Comparison of ENCODE assay signal across 8 cellular contexts in the genomic region with DNA sequence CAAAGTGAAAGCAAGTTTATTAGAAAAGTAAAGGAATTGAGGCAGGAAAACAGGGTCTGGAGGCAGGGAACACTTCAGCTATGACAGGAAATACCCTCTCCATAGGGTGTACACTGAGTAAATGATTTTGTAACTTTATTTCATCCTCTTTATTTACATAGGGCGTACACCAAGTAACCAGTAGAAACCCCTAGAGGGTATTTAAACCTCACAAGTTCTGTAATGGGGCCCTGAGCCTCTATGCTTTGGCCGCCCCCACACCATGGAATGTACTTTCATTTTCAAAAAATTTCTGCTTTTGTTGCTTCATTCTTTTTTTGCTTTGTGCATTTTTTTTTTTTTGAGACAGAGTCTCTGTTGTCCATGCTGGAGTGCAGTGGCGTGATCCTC. TPM values are rescaled to one million over a fixed set of nuclear protein-coding genes. Genes with fewer than 3 reads are reported as not detected.
DNase-seq lines count a peak whose midpoint lies in the region; TF ChIP-seq lines count a peak whose summit lies in the region.

No MANE protein-coding gene starts in this region.

- H3K9me3 ChIP-seq in PC-9 (ENCODE audit: insufficient read depth, low read depth): no peaks in the 10 kb centered on the region
- H3K9me3 ChIP-seq in sigmoid colon: no peaks in the 10 kb centered on the region

- H3K36me3 ChIP-seq in PC-9 (ENCODE audit: low read depth): peaks cover 6% of the 10 kb centered on the region
- H3K36me3 ChIP-seq in sigmoid colon: peaks cover 0 to 18% (median 0%) of the 10 kb centered on the region in 4 donors

- POLR2A ChIA-PET in PC-9 (lab: Charles Lee; ENCODE audit: unreplicated experiment): no interaction called here

- H3K4me3 ChIP-seq in PC-9: peak overlapping the region; percentile 97
- peak overlapping the region; percentile 96 for H3K4me3 ChIP-seq in epithelial cell of proximal tubule (ENCODE audit: low read depth, low read length)
- peak overlapping the region in 3 of 4 donors; percentile 65 to 91 (median 76) for H3K4me3 ChIP-seq in sigmoid colon

- H3K9me2 ChIP-seq in PC-9 (ENCODE audit: insufficient read depth): no peaks in the 10 kb centered on the region

- H3K79me2 ChIP-seq in PC-9 (ENCODE audit: low read depth): peaks cover 30% of the 10 kb centered on the region

- peak; percentile 43 for DNase-seq in GM04503 (ENCODE audit: low read depth)
- DNase-seq in PC-9: peak; percentile 35 to 86
- DNase-seq in epithelial cell of proximal tubule (ENCODE audit: low read depth): no peak
- DNase-seq in sigmoid colon: no peak
- DNase-seq in NCI-H128 (lab: John Stamatoyannopoulos, UW; ENCODE audit: unreplicated experiment): no peak
- no peak for DNase-seq in NCI-H2029 (lab: John Stamatoyannopoulos, UW)
- no peak for DNase-seq in NCI-H146 treated with DMSO at 0.1 percent for 48 hours (lab: John Stamatoyannopoulos, UW; ENCODE audit: unreplicated experiment)
- DNase-seq in NCI-H526 treated with DMSO at 0.1 percent for 48 hours (lab: John Stamatoyannopoulos, UW): no peak

- H3K4me1 ChIP-seq in PC-9 (replicated peaks; ENCODE audit: insufficient read depth) (peaks cover 34% of the 10 kb centered on the region), sigmoid colon (peaks cover 0 to 37% (median 29%) of the 10 kb centered on the region in 4 donors)

- H3K27ac ChIP-seq in PC-9: peak overlapping the region; percentile 65
- peak overlapping the region; percentile 90 to 95 (median 92) for H3K27ac ChIP-seq in sigmoid colon

- TF ChIP-seq CTCF in PC-9 (conservative IDR thresholded peaks at IDR 0.05) (no peak), epithelial cell of proximal tubule (conservative IDR thresholded peaks at IDR 0.05; ENCODE audit: low read depth, low read length) (no peak), sigmoid colon (IDR thresholded peaks at IDR 0.05) (no peak)

- TF ChIP-seq EP300 in sigmoid colon (IDR thresholded peaks at IDR 0.05): no peak

- H2AFZ ChIP-seq in PC-9: peak overlapping the region; percentile 99; the same call in 1 of the 2 replicates

- no peak for TF ChIP-seq POLR2A in sigmoid colon (IDR thresholded peaks at IDR 0.05)

- H3K27me3 ChIP-seq in PC-9 (ENCODE audit: insufficient read depth, low read depth) (no peaks in the 10 kb centered on the region), sigmoid colon (no peaks in the 10 kb centered on the region)

- intact Hi-C loops in PC-9 (cut with micrococcal nuclease; ENCODE audit: unreplicated experiment) (loop anchor here (2.0 kb wide), 1 partner anchor 14 kb away; a partner anchor contains a TSS), sigmoid colon (cut with DNase I) (loop anchor here (5.0 kb wide), 1 partner anchor 781 kb away; a partner anchor contains a TSS)

- peaks cover 43% of the 10 kb centered on the region for H3F3A ChIP-seq in PC-9 (ENCODE audit: insufficient read depth, low read depth)

- CTCF ChIA-PET in PC-9 (lab: Charles Lee): interaction anchor here (0.6 to 1.0 kb wide), 2 partner anchors 10 to 16 kb away, joined by 4 to 5 read pairs; no protein-coding TSS in a partner anchor

- BruUV-seq in PC-9 (replicated peaks; lab: Mats Ljungman, UMichigan): no TSS peak

- H4K20me1 ChIP-seq in PC-9 (ENCODE audit: insufficient read depth): no peaks in the 10 kb centered on the region; the same call in 1 of the 2 replicates

- H3K4me2 ChIP-seq in PC-9: peak overlapping the region; percentile 82

- 40 to 49% methylated on average over 3 of the region's 3 CpGs for WGBS in sigmoid colon, 2 donors

RNA-seq across cellular contexts. Expression of a gene that starts 1.4 kb away (rescaled TPM):
- 63.3 and 78.9 TPM in 2 replicates for total RNA-seq in PC-9 (2021)
- total RNA-seq in epithelial cell of proximal tubule: 55.4 and 84.0 TPM in 2 replicates
- total RNA-seq in sigmoid colon: 10 to 100 TPM; 23.3 to 52.8 (median 41.6) TPM
- 10 to 100 TPM; 50.5 to 68.0 (median 66.6) TPM for polyA plus RNA-seq in sigmoid colon

RNA-seq across cellular contexts. Expression of a gene that starts 15.3 kb away (rescaled TPM):
- total RNA-seq in PC-9 (2021): 21.4 TPM in 2 replicates
- total RNA-seq in epithelial cell of proximal tubule: 2.2 and 3.6 TPM in 2 replicates
- under 1 TPM in 1 of 4 donors, not detected in 3; 0.28 TPM for total RNA-seq in sigmoid colon
- polyA plus RNA-seq in sigmoid colon: 10 to 100 TPM in 2 of 3 donors, 1 to 10 TPM in 1; 8.4 to 60.3 (median 10.2) TPM

RNA-seq across cellular contexts. Expression of a gene that starts 40.8 kb away (rescaled TPM):
- total RNA-seq in PC-9 (2021) (43.1 and 70.8 TPM in 2 replicates), epithelial cell of proximal tubule (14.4 and 19.3 TPM in 2 replicates), sigmoid colon (10 to 100 TPM; 22.1 to 57.6 (median 42.5) TPM)
- polyA plus RNA-seq in sigmoid colon: 10 to 100 TPM; 34.8 to 43.0 (median 42.1) TPM

Comparison
In these comparisons a context has a peak if more than half of its experiments do, and no peak if none do; other contexts are left out.
1. DNase-seq: peak in GM04503 (single experiment) and PC-9 (2 of 2); none in epithelial cell of proximal tubule (single experiment), sigmoid colon (single experiment), NCI-H128 (single experiment), NCI-H2029 (single experiment), NCI-H146 treated with DMSO at 0.1 percent for 48 hours (single experiment) and NCI-H526 treated with DMSO at 0.1 percent for 48 hours (single experiment).
2. Peak in every context shown above with its lines, with median percentiles within 50 percentile points of each other: H3K4me3 ChIP-seq.